Comparison of ENCODE assay signal across 24 cellular contexts in genomic region chr1:151617995-151618394, GRCh38.
"Had no signal": no experiment of that assay in that cellular context is flagged by ENCODE, and none has a peak within 500 bp of the region (broad histone marks: within the 10 kb centered on the region; RNA-seq: fewer than 3 reads in every experiment).

No MANE protein-coding gene starts in this region.

- H3K4me3 ChIP-seq: colonic mucosa, esophagus squamous epithelium, heart right ventricle, left ventricle myocardium inferior, lower lobe of right lung, ovary, spleen, thoracic aorta, tibial nerve, upper lobe of right lung, uterus had no signal

- FAIRE-seq: endothelial cell of umbilical vein, kidney had no signal

- H3K27ac ChIP-seq: colonic mucosa, heart right ventricle, left ventricle myocardium inferior, lower lobe of right lung, ovary, thoracic aorta, tibial nerve, upper lobe of right lung, uterus had no signal

- H3K9me3 ChIP-seq: colonic mucosa, esophagus squamous epithelium, heart right ventricle, left ventricle myocardium inferior, lower lobe of right lung, ovary, spleen, thoracic aorta, tibial nerve, upper lobe of right lung, uterus had no signal

- H3K27me3 ChIP-seq: colonic mucosa, esophagus squamous epithelium, heart right ventricle, ovary, spleen, tibial nerve, upper lobe of right lung, uterus had no signal

- H3K4me1 ChIP-seq: uterus had no signal

- H3K36me3 ChIP-seq: colonic mucosa, left ventricle myocardium inferior, ovary, thoracic aorta, tibial nerve, uterus had no signal

- ATAC-seq: heart right ventricle; lower lobe of right lung; natural killer cell; sciatic nerve; stimulated activated memory B cell treated with anti-CD40 and anti-IgM and Interleukin-4, amounts not matched to agents 10 μg/mL and 1 μg/mL and 100 μg/mL, for 72 hours; stimulated activated naive CD8-positive, alpha-beta T cell treated with anti-CD3 and anti-CD28 coated beads, Interleukin-15, Interleukin-2, amounts not matched to agents 100 U/mL and 50 U/mL, for 24 hours; upper lobe of right lung had no signal

- DNase-seq: colonic mucosa; dermis blood vessel endothelial cell; effector memory CD4-positive, alpha-beta T cell; esophagus squamous epithelium; foreskin melanocyte; glutamatergic neuron; heart right ventricle; kidney; left ventricle myocardium inferior; lower lobe of right lung; natural killer cell; occipital lobe; ovary; spleen; stimulated activated CD4-positive, alpha-beta T cell treated with anti-CD3 and anti-CD28 coated beads, Interleukin-4, amount 100 ng/mL, for 4 hours; stimulated activated naive CD8-positive, alpha-beta T cell treated with anti-CD3 and anti-CD28 coated beads, Interleukin-15, Interleukin-2, amounts not matched to agents 100 U/mL and 50 U/mL, for 24 hours; substantia nigra; upper lobe of right lung; uterus had no signal
